ENCODE assay signal across 14 cellular contexts in genomic region chr10:111705026-111705425, GRCh38.
"Had no signal": no experiment of that assay in that cellular context is flagged by ENCODE, and none has a peak within 500 bp of the region (broad histone marks: within the 10 kb centered on the region; RNA-seq: fewer than 3 reads in every experiment).

No MANE protein-coding gene starts in this region.

- H3K4me1 ChIP-seq: breast epithelium, esophagus muscularis mucosa, tibial nerve had no signal

- H3K36me3 Mint-ChIP-seq: activated CD8-positive, alpha-beta memory T cell treated with anti-CD3 and anti-CD28 coated beads, Interleukin-2, amount 10 ng/mL, durations not matched to agents 7 days and 5 days; activated naive CD8-positive, alpha-beta T cell; stimulated activated effector memory CD8-positive, alpha-beta T cell treated with anti-CD3 and anti-CD28 coated beads, Interleukin-12 subunit alpha, Interleukin-12 subunit beta, amount 100 ng/mL, for 72 hours had no signal

- H3K9me3 ChIP-seq: breast epithelium, esophagus muscularis mucosa, tibial nerve, vagina had no signal

- H3K27me3 ChIP-seq: breast epithelium, esophagus muscularis mucosa, tibial nerve, vagina had no signal

- H3K4me3 Mint-ChIP-seq: activated CD8-positive, alpha-beta memory T cell treated with anti-CD3 and anti-CD28 coated beads, Interleukin-2, amount 10 ng/mL, durations not matched to agents 7 days and 5 days; activated naive CD8-positive, alpha-beta T cell; activated T-cell treated with anti-CD3 and anti-CD28 coated beads, Interleukin-2, amount 50 U/mL, for 4 hours; stimulated activated effector memory CD8-positive, alpha-beta T cell treated with anti-CD3 and anti-CD28 coated beads, Interleukin-12 subunit alpha, Interleukin-12 subunit beta, amount 100 ng/mL, for 72 hours had no signal

- H3K9me3 Mint-ChIP-seq: activated T-cell treated with anti-CD3 and anti-CD28 coated beads, Interleukin-2, amount 50 U/mL, for 4 hours had no signal

- H3K4me1 Mint-ChIP-seq: activated CD8-positive, alpha-beta memory T cell treated with anti-CD3 and anti-CD28 coated beads, Interleukin-2, amount 10 ng/mL, durations not matched to agents 7 days and 5 days; stimulated activated effector memory CD8-positive, alpha-beta T cell treated with anti-CD3 and anti-CD28 coated beads, Interleukin-12 subunit alpha, Interleukin-12 subunit beta, amount 100 ng/mL, for 72 hours had no signal

- H3K36me3 ChIP-seq: breast epithelium, esophagus muscularis mucosa, tibial nerve, vagina had no signal

- H3K4me3 ChIP-seq: breast epithelium, esophagus muscularis mucosa, tibial nerve, vagina had no signal

- DNase-seq: activated CD4-positive, alpha-beta T cell treated with anti-CD3 and anti-CD28 coated beads, Interleukin-2, amount 50 U/mL, for 4 hours; activated CD8-positive, alpha-beta memory T cell treated with anti-CD3 and anti-CD28 coated beads, Interleukin-2, amount 10 ng/mL, durations not matched to agents 7 days and 5 days; activated effector memory CD4-positive, alpha-beta T cell treated with anti-CD3 and anti-CD28 coated beads, Interleukin-2, amount 50 U/mL, for 16 hours; activated T-cell treated with anti-CD3 and anti-CD28 coated beads, Interleukin-2, amount 50 U/mL, for 4 hours; hippocampal formation; kidney glomerular epithelial cell; posterior cingulate gyrus; T-helper 2 cell had no signal

- H3K27ac Mint-ChIP-seq: activated CD8-positive, alpha-beta memory T cell treated with anti-CD3 and anti-CD28 coated beads, Interleukin-2, amount 10 ng/mL, durations not matched to agents 7 days and 5 days; activated naive CD8-positive, alpha-beta T cell; stimulated activated effector memory CD8-positive, alpha-beta T cell treated with anti-CD3 and anti-CD28 coated beads, Interleukin-12 subunit alpha, Interleukin-12 subunit beta, amount 100 ng/mL, for 72 hours had no signal

- H3K27me3 Mint-ChIP-seq: activated CD8-positive, alpha-beta memory T cell treated with anti-CD3 and anti-CD28 coated beads, Interleukin-2, amount 10 ng/mL, durations not matched to agents 7 days and 5 days; activated naive CD8-positive, alpha-beta T cell had no signal
